8 cellular contexts compared by ENCODE assay signal in genomic region chr20:57709823-57710799, GRCh38. TPM values are rescaled to one million over a fixed set of nuclear protein-coding genes. Genes with fewer than 3 reads are reported as not detected.
DNase-seq lines count a peak whose midpoint lies in the region; ATAC-seq, FAIRE-seq and TF ChIP-seq lines count a peak whose summit lies in the region.

A gene with protein sequence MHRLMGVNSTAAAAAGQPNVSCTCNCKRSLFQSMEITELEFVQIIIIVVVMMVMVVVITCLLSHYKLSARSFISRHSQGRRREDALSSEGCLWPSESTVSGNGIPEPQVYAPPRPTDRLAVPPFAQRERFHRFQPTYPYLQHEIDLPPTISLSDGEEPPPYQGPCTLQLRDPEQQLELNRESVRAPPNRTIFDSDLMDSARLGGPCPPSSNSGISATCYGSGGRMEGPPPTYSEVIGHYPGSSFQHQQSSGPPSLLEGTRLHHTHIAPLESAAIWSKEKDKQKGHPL (minus strand): TSS chr20:57710015. CDS start chr20:57709582, 433 bp downstream.

- no peak for TF ChIP-seq CTCF in hepatocyte (IDR thresholded peaks at IDR 0.05; ENCODE audit: poor library complexity)

- H3K27me3 ChIP-seq in hepatocyte = no peaks in the 10 kb centered on the region

- no peaks in the 10 kb centered on the region for H3K36me3 ChIP-seq in hepatocyte (replicated peaks; ENCODE audit: insufficient read depth, low read depth)

- DNase-seq in GM04503 (ENCODE audit: low read depth) = peak; percentile 62
- DNase-seq in NCI-H128 (lab: John Stamatoyannopoulos, UW; ENCODE audit: unreplicated experiment) = peak; percentile 89
- DNase-seq in T-helper 22 cell (ENCODE audit: low read depth) = peak; percentile 91
- peak; percentile 99 for DNase-seq in astrocyte of the hippocampus (ENCODE audit: low read depth, low spot score)
- peak; percentile 97 for DNase-seq in hepatocyte (ENCODE audit: low spot score)
- DNase-seq in putamen (ENCODE audit: low spot score) = peak; percentile 91
- DNase-seq in urothelium cell line (ENCODE audit: low spot score) = peak; percentile 99

- under 1% methylated on average over 44 of the region's 92 CpGs for WGBS in hepatocyte (ENCODE audit: low lambda C conversion rate, missing lambda C conversion rate)

- H3K4me1 ChIP-seq in hepatocyte (ENCODE audit: insufficient read depth) = peaks cover 18% of the 10 kb centered on the region

- H3K9me2 ChIP-seq in hepatocyte (replicated peaks; ENCODE audit: insufficient read depth) = no peaks in the 10 kb centered on the region

- H3K4me3 ChIP-seq in hepatocyte = peak within 1 kb of the TSS; percentile 77

- H3K79me2 ChIP-seq in hepatocyte = peaks cover 38% of the 10 kb centered on the region

- peak within 1 kb of the TSS; percentile 54 for H2AFZ ChIP-seq in hepatocyte

- peak within 1 kb of the TSS; percentile 89 for H3K4me2 ChIP-seq in hepatocyte

- H3K27ac ChIP-seq in hepatocyte = peak within 1 kb of the TSS; percentile 91

- FAIRE-seq in urothelium cell line (lab: Jason Lieb, UNC) = peak; percentile 97

- no peaks in the 10 kb centered on the region for H3K9me3 ChIP-seq in hepatocyte (ENCODE audit: low read depth)

- peak; percentile 69 for ATAC-seq in HG02610 (IDR thresholded peaks at IDR 0.05; ENCODE audit: unreplicated experiment)

- H4K20me1 ChIP-seq in hepatocyte (ENCODE audit: insufficient read depth, poor library complexity, severe bottlenecking) = peaks cover 36% of the 10 kb centered on the region

RNA-seq across cellular contexts. Expression of the gene that starts here (rescaled TPM):
- total RNA-seq in hepatocyte = 6.8 and 9.2 TPM in 2 replicates
- 34.1 and 40.3 TPM in 2 replicates for polyA plus RNA-seq in hepatocyte

Comparison
In these comparisons a context has a peak if more than half of its experiments do, and no peak if none do; other contexts are left out.
1. Peak in every context shown above with its lines: DNase-seq, ATAC-seq, H3K4me3 ChIP-seq and H3K27ac ChIP-seq.